In the genomic region with DNA sequence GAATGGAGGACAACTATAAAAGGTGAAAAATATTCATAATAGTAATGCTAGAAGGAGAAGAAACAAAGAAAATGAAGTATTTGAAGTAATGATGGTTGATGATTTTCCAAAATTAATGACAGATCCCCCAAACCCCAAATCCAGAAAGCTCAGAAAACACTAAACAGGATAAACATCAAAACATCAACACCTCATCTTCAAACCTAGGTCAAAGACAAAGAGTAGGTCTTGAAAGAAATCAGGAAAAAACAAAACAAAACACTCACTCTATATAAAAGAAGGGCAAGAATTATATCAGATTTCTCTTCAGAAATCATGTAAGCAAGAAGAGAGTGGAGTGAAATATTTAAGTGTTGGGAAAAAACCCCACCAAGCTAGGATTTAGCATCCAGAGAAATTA, we compare ENCODE assay signal across 1 cellular context.
TF ChIP-seq lines count a peak whose summit lies in the region.

No MANE protein-coding gene starts in this region.

TF ChIP-seq in K562, 482 proteins besides CTCF, POLR2A, EP300 and RAD21 (continues in another document):
- no peak for TF ChIP-seq ZNF41 (CRISPR knock-in tag; conservative IDR thresholded peaks at IDR 0.05)
- peak; percentile 63; the same call in 1 of the 2 replicates for TF ChIP-seq MIER1 (IDR thresholded peaks at IDR 0.05; ENCODE audit: low read depth)
- TF ChIP-seq ZSCAN29 (IDR thresholded peaks at IDR 0.05) = no peak
- TF ChIP-seq SRSF9 (IDR thresholded peaks at IDR 0.05; ENCODE audit: borderline replicate concordance, low read depth, low read length) = no peak
- TF ChIP-seq, protein P1, sequence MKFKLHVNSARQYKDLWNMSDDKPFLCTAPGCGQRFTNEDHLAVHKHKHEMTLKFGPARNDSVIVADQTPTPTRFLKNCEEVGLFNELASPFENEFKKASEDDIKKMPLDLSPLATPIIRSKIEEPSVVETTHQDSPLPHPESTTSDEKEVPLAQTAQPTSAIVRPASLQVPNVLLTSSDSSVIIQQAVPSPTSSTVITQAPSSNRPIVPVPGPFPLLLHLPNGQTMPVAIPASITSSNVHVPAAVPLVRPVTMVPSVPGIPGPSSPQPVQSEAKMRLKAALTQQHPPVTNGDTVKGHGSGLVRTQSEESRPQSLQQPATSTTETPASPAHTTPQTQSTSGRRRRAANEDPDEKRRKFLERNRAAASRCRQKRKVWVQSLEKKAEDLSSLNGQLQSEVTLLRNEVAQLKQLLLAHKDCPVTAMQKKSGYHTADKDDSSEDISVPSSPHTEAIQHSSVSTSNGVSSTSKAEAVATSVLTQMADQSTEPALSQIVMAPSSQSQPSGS (CRISPR knock-in tag; IDR thresholded peaks at IDR 0.05) = no peak
- TF ChIP-seq RFX7 (CRISPR knock-in tag; IDR thresholded peaks at IDR 0.05) = no peak
- TF ChIP-seq, protein P2, sequence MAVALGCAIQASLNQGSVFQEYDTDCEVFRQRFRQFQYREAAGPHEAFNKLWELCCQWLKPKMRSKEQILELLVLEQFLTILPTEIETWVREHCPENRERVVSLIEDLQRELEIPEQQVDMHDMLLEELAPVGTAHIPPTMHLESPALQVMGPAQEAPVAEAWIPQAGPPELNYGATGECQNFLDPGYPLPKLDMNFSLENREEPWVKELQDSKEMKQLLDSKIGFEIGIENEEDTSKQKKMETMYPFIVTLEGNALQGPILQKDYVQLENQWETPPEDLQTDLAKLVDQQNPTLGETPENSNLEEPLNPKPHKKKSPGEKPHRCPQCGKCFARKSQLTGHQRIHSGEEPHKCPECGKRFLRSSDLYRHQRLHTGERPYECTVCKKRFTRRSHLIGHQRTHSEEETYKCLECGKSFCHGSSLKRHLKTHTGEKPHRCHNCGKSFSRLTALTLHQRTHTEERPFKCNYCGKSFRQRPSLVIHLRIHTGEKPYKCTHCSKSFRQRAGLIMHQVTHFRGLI (CRISPR knock-in tag; IDR thresholded peaks at IDR 0.05) = no peak
- 0 out of 2 replicates have a peak, but pooled peaks have one; percentile 8 for TF ChIP-seq ARID3A (IDR thresholded peaks at IDR 0.05; ENCODE audit: borderline replicate concordance, low read depth, low read length)
- TF ChIP-seq, protein P3, sequence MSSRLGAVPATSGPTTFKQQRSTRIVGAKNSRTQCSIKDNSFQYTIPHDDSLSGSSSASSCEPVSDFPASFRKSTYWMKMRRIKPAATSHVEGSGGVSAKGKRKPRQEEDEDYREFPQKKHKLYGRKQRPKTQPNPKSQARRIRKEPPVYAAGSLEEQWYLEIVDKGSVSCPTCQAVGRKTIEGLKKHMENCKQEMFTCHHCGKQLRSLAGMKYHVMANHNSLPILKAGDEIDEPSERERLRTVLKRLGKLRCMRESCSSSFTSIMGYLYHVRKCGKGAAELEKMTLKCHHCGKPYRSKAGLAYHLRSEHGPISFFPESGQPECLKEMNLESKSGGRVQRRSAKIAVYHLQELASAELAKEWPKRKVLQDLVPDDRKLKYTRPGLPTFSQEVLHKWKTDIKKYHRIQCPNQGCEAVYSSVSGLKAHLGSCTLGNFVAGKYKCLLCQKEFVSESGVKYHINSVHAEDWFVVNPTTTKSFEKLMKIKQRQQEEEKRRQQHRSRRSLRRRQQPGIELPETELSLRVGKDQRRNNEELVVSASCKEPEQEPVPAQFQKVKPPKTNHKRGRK (tag; IDR thresholded peaks at IDR 0.05) = 0 out of 2 replicates have a peak, but pooled peaks have one; percentile 23
- TF ChIP-seq U2AF1 (optimal IDR thresholded peaks at IDR 0.05; ENCODE audit: low read depth, low read length) = no peak
- TF ChIP-seq ZBTB7A (IDR thresholded peaks at IDR 0.05; ENCODE audit: borderline replicate concordance, control insufficient read depth, low read depth, low read length) = no peak
- TF ChIP-seq MTA1 (IDR thresholded peaks at IDR 0.05; ENCODE audit: borderline replicate concordance) = 0 out of 2 replicates have a peak, but pooled peaks have one; percentile 35
- no peak for TF ChIP-seq ZNF121 (CRISPR knock-in tag; conservative IDR thresholded peaks at IDR 0.05)
- peak; percentile 49 to 75; a peak in 3 of 4 replicates for TF ChIP-seq FOXK2 (conservative IDR thresholded peaks at IDR 0.05 in 1 of 2, IDR thresholded peaks at IDR 0.05 in 1 of 2; ENCODE audit: low read depth in 2 of 2)
- no peak for TF ChIP-seq ZNF408 (CRISPR knock-in tag; IDR thresholded peaks at IDR 0.05; ENCODE audit: low read depth)
- TF ChIP-seq TBL1XR1 (IDR thresholded peaks at IDR 0.05; ENCODE audit: low read length in 2 of 2) = 0 out of 4 replicates have a peak, but pooled peaks of 1 of the 2 experiments have one; percentile 30
- no peak for TF ChIP-seq ZNF707 (CRISPR knock-in tag; conservative IDR thresholded peaks at IDR 0.05)
- TF ChIP-seq, protein P4, sequence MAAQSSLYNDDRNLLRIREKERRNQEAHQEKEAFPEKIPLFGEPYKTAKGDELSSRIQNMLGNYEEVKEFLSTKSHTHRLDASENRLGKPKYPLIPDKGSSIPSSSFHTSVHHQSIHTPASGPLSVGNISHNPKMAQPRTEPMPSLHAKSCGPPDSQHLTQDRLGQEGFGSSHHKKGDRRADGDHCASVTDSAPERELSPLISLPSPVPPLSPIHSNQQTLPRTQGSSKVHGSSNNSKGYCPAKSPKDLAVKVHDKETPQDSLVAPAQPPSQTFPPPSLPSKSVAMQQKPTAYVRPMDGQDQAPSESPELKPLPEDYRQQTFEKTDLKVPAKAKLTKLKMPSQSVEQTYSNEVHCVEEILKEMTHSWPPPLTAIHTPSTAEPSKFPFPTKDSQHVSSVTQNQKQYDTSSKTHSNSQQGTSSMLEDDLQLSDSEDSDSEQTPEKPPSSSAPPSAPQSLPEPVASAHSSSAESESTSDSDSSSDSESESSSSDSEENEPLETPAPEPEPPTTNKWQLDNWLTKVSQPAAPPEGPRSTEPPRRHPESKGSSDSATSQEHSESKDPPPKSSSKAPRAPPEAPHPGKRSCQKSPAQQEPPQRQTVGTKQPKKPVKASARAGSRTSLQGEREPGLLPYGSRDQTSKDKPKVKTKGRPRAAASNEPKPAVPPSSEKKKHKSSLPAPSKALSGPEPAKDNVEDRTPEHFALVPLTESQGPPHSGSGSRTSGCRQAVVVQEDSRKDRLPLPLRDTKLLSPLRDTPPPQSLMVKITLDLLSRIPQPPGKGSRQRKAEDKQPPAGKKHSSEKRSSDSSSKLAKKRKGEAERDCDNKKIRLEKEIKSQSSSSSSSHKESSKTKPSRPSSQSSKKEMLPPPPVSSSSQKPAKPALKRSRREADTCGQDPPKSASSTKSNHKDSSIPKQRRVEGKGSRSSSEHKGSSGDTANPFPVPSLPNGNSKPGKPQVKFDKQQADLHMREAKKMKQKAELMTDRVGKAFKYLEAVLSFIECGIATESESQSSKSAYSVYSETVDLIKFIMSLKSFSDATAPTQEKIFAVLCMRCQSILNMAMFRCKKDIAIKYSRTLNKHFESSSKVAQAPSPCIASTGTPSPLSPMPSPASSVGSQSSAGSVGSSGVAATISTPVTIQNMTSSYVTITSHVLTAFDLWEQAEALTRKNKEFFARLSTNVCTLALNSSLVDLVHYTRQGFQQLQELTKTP (IDR thresholded peaks at IDR 0.05; ENCODE audit: low read depth in 1 of 2, partially characterized antibody in 2 of 2) = peak in 1 of 2 experiments; percentile 17
- TF ChIP-seq ZKSCAN1 (IDR thresholded peaks at IDR 0.05; ENCODE audit: low read depth, low read length) = no peak
- TF ChIP-seq, protein P5, sequence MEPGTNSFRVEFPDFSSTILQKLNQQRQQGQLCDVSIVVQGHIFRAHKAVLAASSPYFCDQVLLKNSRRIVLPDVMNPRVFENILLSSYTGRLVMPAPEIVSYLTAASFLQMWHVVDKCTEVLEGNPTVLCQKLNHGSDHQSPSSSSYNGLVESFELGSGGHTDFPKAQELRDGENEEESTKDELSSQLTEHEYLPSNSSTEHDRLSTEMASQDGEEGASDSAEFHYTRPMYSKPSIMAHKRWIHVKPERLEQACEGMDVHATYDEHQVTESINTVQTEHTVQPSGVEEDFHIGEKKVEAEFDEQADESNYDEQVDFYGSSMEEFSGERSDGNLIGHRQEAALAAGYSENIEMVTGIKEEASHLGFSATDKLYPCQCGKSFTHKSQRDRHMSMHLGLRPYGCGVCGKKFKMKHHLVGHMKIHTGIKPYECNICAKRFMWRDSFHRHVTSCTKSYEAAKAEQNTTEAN (CRISPR knock-in tag; IDR thresholded peaks at IDR 0.05) = no peak
- TF ChIP-seq ZNF316 (IDR thresholded peaks at IDR 0.05) = no peak
- TF ChIP-seq, protein P6, sequence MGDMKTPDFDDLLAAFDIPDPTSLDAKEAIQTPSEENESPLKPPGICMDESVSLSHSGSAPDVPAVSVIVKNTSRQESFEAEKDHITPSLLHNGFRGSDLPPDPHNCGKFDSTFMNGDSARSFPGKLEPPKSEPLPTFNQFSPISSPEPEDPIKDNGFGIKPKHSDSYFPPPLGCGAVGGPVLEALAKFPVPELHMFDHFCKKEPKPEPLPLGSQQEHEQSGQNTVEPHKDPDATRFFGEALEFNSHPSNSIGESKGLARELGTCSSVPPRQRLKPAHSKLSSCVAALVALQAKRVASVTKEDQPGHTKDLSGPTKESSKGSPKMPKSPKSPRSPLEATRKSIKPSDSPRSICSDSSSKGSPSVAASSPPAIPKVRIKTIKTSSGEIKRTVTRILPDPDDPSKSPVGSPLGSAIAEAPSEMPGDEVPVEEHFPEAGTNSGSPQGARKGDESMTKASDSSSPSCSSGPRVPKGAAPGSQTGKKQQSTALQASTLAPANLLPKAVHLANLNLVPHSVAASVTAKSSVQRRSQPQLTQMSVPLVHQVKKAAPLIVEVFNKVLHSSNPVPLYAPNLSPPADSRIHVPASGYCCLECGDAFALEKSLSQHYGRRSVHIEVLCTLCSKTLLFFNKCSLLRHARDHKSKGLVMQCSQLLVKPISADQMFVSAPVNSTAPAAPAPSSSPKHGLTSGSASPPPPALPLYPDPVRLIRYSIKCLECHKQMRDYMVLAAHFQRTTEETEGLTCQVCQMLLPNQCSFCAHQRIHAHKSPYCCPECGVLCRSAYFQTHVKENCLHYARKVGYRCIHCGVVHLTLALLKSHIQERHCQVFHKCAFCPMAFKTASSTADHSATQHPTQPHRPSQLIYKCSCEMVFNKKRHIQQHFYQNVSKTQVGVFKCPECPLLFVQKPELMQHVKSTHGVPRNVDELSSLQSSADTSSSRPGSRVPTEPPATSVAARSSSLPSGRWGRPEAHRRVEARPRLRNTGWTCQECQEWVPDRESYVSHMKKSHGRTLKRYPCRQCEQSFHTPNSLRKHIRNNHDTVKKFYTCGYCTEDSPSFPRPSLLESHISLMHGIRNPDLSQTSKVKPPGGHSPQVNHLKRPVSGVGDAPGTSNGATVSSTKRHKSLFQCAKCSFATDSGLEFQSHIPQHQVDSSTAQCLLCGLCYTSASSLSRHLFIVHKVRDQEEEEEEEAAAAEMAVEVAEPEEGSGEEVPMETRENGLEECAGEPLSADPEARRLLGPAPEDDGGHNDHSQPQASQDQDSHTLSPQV (IDR thresholded peaks at IDR 0.05) = no peak
- TF ChIP-seq MTF1 (CRISPR knock-in tag; IDR thresholded peaks at IDR 0.05; ENCODE audit: borderline replicate concordance) = no peak
- TF ChIP-seq TRIM24 (IDR thresholded peaks at IDR 0.05) = 0 out of 4 replicates have a peak, but pooled peaks of 1 of the 2 experiments have one; percentile 13
- 0 out of 2 replicates have a peak, but pooled peaks have one; percentile 23 for TF ChIP-seq LEF1 (IDR thresholded peaks at IDR 0.05)
- no peak for TF ChIP-seq FOS (IDR thresholded peaks at IDR 0.05; ENCODE audit: extremely low read depth, insufficient read length)
- TF ChIP-seq E4F1 (CRISPR knock-in tag; IDR thresholded peaks at IDR 0.05; ENCODE audit: borderline replicate concordance) = no peak
- no peak for TF ChIP-seq SAFB (IDR thresholded peaks at IDR 0.05; ENCODE audit: borderline replicate concordance, low read depth, low read length)
- TF ChIP-seq BRD9 (IDR thresholded peaks at IDR 0.05; ENCODE audit: low read depth, partially characterized antibody) = no peak
- no peak for TF ChIP-seq DMBX1 (CRISPR knock-in tag; IDR thresholded peaks at IDR 0.05; ENCODE audit: borderline replicate concordance)
- 0 out of 4 replicates have a peak, but pooled peaks of 1 of the 2 experiments have one; percentile 34 for TF ChIP-seq ARNT (IDR thresholded peaks at IDR 0.05)
- TF ChIP-seq HLTF (IDR thresholded peaks at IDR 0.05) = 0 out of 2 replicates have a peak, but pooled peaks have one; percentile 16
- TF ChIP-seq TOE1 (IDR thresholded peaks at IDR 0.05; ENCODE audit: borderline replicate concordance) = no peak
- no peak for TF ChIP-seq TOE1 (CRISPR knock-in tag; IDR thresholded peaks at IDR 0.05; ENCODE audit: borderline replicate concordance, low read depth)
- 0 out of 2 replicates have a peak, but pooled peaks have one; percentile 32 for TF ChIP-seq SMARCE1 (IDR thresholded peaks at IDR 0.05)
- TF ChIP-seq YBX1 (IDR thresholded peaks at IDR 0.05) = 0 out of 2 replicates have a peak, but pooled peaks have one; percentile 23
- TF ChIP-seq ZFP91 (CRISPR knock-in tag; IDR thresholded peaks at IDR 0.05) = no peak
